13 cellular contexts compared by ENCODE assay signal in genomic region chr5:38370341-38371100, GRCh38.
"Had no signal": no experiment of that assay in that cellular context is flagged by ENCODE, and none has a peak within 500 bp of the region (broad histone marks: within the 10 kb centered on the region; RNA-seq: fewer than 3 reads in every experiment).

No MANE protein-coding gene starts in this region.

- H3K36me3 ChIP-seq: lower lobe of right lung, neural progenitor cell, thyroid gland had no signal

- H3K4me3 ChIP-seq: lower lobe of right lung, neural progenitor cell, thyroid gland had no signal

- H3K9me3 ChIP-seq: lower lobe of right lung, thyroid gland had no signal

- H3K27me3 ChIP-seq: thyroid gland had no signal

- H3K4me1 ChIP-seq: lower lobe of right lung, thyroid gland had no signal

- DNase-seq: activated CD4-positive, alpha-beta T cell treated with anti-CD3 and anti-CD28 coated beads, Interleukin-2, amount 10 ng/mL, durations not matched to agents 24 days and 14 days; activated CD4-positive, CD25-positive, alpha-beta regulatory T cell; activated CD8-positive, alpha-beta memory T cell treated with anti-CD3 and anti-CD28 coated beads, Interleukin-2, amount 50 U/mL, for 4 hours; activated CD8-positive, alpha-beta T cell treated with anti-CD3 and anti-CD28 coated beads, Interleukin-2, amount 10 ng/mL, durations not matched to agents 7 days and 5 days; activated effector memory CD4-positive, alpha-beta T cell treated with anti-CD3 and anti-CD28 coated beads, Interleukin-2, amount 50 U/mL, for 16 hours; activated naive CD8-positive, alpha-beta T cell treated with anti-CD3 and anti-CD28 coated beads for 36 hours; activated T-cell treated with anti-CD3 and anti-CD28 coated beads, Interleukin-2, amount 50 U/mL, for 48 hours; lower lobe of right lung; naive B cell; stimulated activated CD4-positive, alpha-beta T cell treated with anti-CD3 and anti-CD28 coated beads, Interleukin-2, amount 100 ng/mL, for 48 hours; stimulated activated naive B cell treated with anti-CD40 and anti-IgM and Interleukin-4, amounts not matched to agents 10 μg/mL and 1 μg/mL and 100 μg/mL, for 72 hours; thyroid gland had no signal

- ATAC-seq: activated CD8-positive, alpha-beta T cell treated with anti-CD3 and anti-CD28 coated beads, Interleukin-2, amount 10 ng/mL, durations not matched to agents 7 days and 5 days; lower lobe of right lung; stimulated activated naive B cell treated with anti-CD40 and anti-IgM and Interleukin-4, amounts not matched to agents 10 μg/mL and 1 μg/mL and 100 μg/mL, for 72 hours had no signal

- H3K4me3 Mint-ChIP-seq: activated CD4-positive, alpha-beta T cell treated with anti-CD3 and anti-CD28 coated beads, Interleukin-2, amount 10 ng/mL, durations not matched to agents 24 days and 14 days; activated CD8-positive, alpha-beta T cell treated with anti-CD3 and anti-CD28 coated beads, Interleukin-2, amount 10 ng/mL, durations not matched to agents 7 days and 5 days; activated naive CD8-positive, alpha-beta T cell treated with anti-CD3 and anti-CD28 coated beads for 36 hours; naive B cell; neural progenitor cell; stimulated activated naive B cell treated with anti-CD40 and anti-IgM and Interleukin-4, amounts not matched to agents 10 μg/mL and 1 μg/mL and 100 μg/mL, for 72 hours had no signal

- H3K4me1 Mint-ChIP-seq: naive B cell; stimulated activated naive B cell treated with anti-CD40 and anti-IgM and Interleukin-4, amounts not matched to agents 10 μg/mL and 1 μg/mL and 100 μg/mL, for 72 hours had no signal

- H3K36me3 Mint-ChIP-seq: activated naive CD8-positive, alpha-beta T cell treated with anti-CD3 and anti-CD28 coated beads for 36 hours; naive B cell; neural progenitor cell; stimulated activated naive B cell treated with anti-CD40 and anti-IgM and Interleukin-4, amounts not matched to agents 10 μg/mL and 1 μg/mL and 100 μg/mL, for 72 hours had no signal

- H3K27ac Mint-ChIP-seq: activated CD4-positive, alpha-beta T cell treated with anti-CD3 and anti-CD28 coated beads, Interleukin-2, amount 10 ng/mL, durations not matched to agents 24 days and 14 days; activated CD8-positive, alpha-beta T cell treated with anti-CD3 and anti-CD28 coated beads, Interleukin-2, amount 10 ng/mL, durations not matched to agents 7 days and 5 days; activated naive CD8-positive, alpha-beta T cell treated with anti-CD3 and anti-CD28 coated beads for 36 hours; naive B cell; neural progenitor cell; stimulated activated naive B cell treated with anti-CD40 and anti-IgM and Interleukin-4, amounts not matched to agents 10 μg/mL and 1 μg/mL and 100 μg/mL, for 72 hours had no signal

- H3K27ac ChIP-seq: lower lobe of right lung, neural progenitor cell, thyroid gland had no signal

- H3K9me3 Mint-ChIP-seq: activated CD4-positive, alpha-beta T cell treated with anti-CD3 and anti-CD28 coated beads, Interleukin-2, amount 10 ng/mL, durations not matched to agents 24 days and 14 days; activated naive CD8-positive, alpha-beta T cell treated with anti-CD3 and anti-CD28 coated beads for 36 hours; neural progenitor cell had no signal
